20 cellular contexts compared by ENCODE assay signal in the genomic region with DNA sequence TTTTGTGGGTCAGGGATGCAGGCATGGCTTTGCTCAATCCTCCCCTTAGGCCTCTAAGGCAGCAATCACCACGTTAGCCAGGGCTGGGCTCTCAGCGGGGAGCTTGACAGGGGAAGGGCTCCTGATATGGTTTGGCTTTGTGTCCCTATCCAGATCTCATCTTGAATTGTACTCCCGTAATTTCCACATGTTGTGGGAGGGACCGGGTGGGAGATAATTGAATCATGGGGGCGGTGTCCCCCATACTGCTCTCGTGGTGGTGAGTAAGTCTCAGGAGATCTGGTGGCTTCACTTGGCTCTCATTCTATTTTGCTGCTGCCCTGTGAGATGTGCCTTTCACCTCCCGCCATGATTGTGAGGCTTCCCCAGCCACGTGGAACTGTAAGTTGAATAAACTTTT. TPM values are rescaled to one million over a fixed set of nuclear protein-coding genes. Genes with fewer than 3 reads are reported as not detected.
"Had no signal": no experiment of that assay in that cellular context is flagged by ENCODE, and none has a peak within 500 bp of the region (broad histone marks: within the 10 kb centered on the region; RNA-seq: fewer than 3 reads in every experiment).

No MANE protein-coding gene starts in this region.

- H3K36me3 ChIP-seq: MG63, SJCRH30 had no signal

- H3K27ac ChIP-seq: SJCRH30 had no signal

- H3K4me1 ChIP-seq: SJCRH30 had no signal

- H3K9me3 ChIP-seq: MG63, SJCRH30 had no signal

- H3K4me3 ChIP-seq: MG63, SJCRH30 had no signal

- H3K27me3 ChIP-seq: MG63, SJCRH30 had no signal

- DNase-seq: IMR-90, Karpas-422, KG1, MG63, NCI-H1092, NCI-H1105 treated with DMSO at 0.1 percent for 48 hours, NCI-H1417 treated with DMSO at 0.1 percent for 48 hours, NCI-H146, NCI-H1694 treated with DMSO at 0.1 percent for 48 hours, NCI-H1930, NCI-H2081, NCI-H2107, NCI-H2227 treated with DMSO at 0.1 percent for 48 hours, NCI-H524, NCI-H526 treated with DMSO at 0.1 percent for 48 hours, NCI-H774, SHP77 treated with DMSO at 0.1 percent for 48 hours, SJCRH30 had no signal

- ATAC-seq: SK-N-SH treated with all-trans-retinoic acid at 6 μM for 48 hours had no signal

RNA-seq across cellular contexts. Expression of a gene that starts 11.5 kb away (rescaled TPM):
- total RNA-seq: HT-29, IMR-90, SJCRH30 had no signal
- polyA plus RNA-seq: IMR-90 had no signal
